ENCODE assay signal across 8 cellular contexts in genomic region chr1:94926365-94926914, GRCh38. TPM values are rescaled to one million over a fixed set of nuclear protein-coding genes. Genes with fewer than 3 reads are reported as not detected.
A peak's percentile ranks its signal among the peaks of the same experiment; 100 is the strongest.
DNase-seq lines count a peak whose midpoint lies in the region; ATAC-seq and TF ChIP-seq lines count a peak whose summit lies in the region.

No MANE protein-coding gene starts in this region.

- peak; percentile 30 for ATAC-seq in GM21717 (IDR thresholded peaks at IDR 0.05; ENCODE audit: unreplicated experiment)
- peak; percentile 50 to 57 for ATAC-seq in activated T-cell treated with anti-CD3 and anti-CD28 coated beads, Interleukin-2, amount 50 U/mL, for 72 hours (replicated peaks in 1 of 2)
- ATAC-seq in gastroesophageal sphincter = peak; percentile 56
- ATAC-seq in HG02973 (IDR thresholded peaks at IDR 0.05; ENCODE audit: unreplicated experiment) = no peak

- H3K9me3 Mint-ChIP-seq in activated T-cell treated with anti-CD3 and anti-CD28 coated beads, Interleukin-2, amount 50 U/mL, for 72 hours = no peaks in the 10 kb centered on the region
- H3K9me3 Mint-ChIP-seq in neural progenitor cell = peaks cover 9% of the 10 kb centered on the region

- H3K9ac ChIP-seq in neural progenitor cell = peak overlapping the region; percentile 100

- TF ChIP-seq CTCF in gastroesophageal sphincter (IDR thresholded peaks at IDR 0.05) = peak in 3 of 4 experiments; percentile 56 to 76 (median 67)
- TF ChIP-seq CTCF in neural progenitor cell (IDR thresholded peaks at IDR 0.05) = peak; percentile 56

- H3K27me3 ChIP-seq in gastroesophageal sphincter (no peaks in the 10 kb centered on the region), neural progenitor cell (no peaks in the 10 kb centered on the region)

- H3K36me3 ChIP-seq in gastroesophageal sphincter = no peaks in the 10 kb centered on the region
- H3K36me3 ChIP-seq in neural progenitor cell = peaks cover 3% of the 10 kb centered on the region

- no peak overlapping the region for H3K27ac Mint-ChIP-seq in activated T-cell treated with anti-CD3 and anti-CD28 coated beads, Interleukin-2, amount 50 U/mL, for 72 hours
- no peak overlapping the region for H3K27ac Mint-ChIP-seq in neural progenitor cell

- H3K4me1 Mint-ChIP-seq in activated T-cell treated with anti-CD3 and anti-CD28 coated beads, Interleukin-2, amount 50 U/mL, for 72 hours (ENCODE audit: low read depth) = peaks cover 16% of the 10 kb centered on the region
- H3K4me1 Mint-ChIP-seq in neural progenitor cell = peaks cover 69% of the 10 kb centered on the region

- H3K4me3 ChIP-seq in gastroesophageal sphincter = peak overlapping the region; percentile 68 to 92
- peak overlapping the region; percentile 100 for H3K4me3 ChIP-seq in neural progenitor cell

- DNase-seq in NCI-H510A (lab: John Stamatoyannopoulos, UW) (peak; percentile 45), NCI-H510A treated with DMSO at 0.1 percent for 48 hours (lab: John Stamatoyannopoulos, UW) (no peak), LHCN-M2 (ENCODE audit: low read depth) (peak; percentile 47), neural progenitor cell (ENCODE audit: low spot score) (peak; percentile 79)
- peak; percentile 35 to 44 for DNase-seq in activated T-cell treated with anti-CD3 and anti-CD28 coated beads, Interleukin-2, amount 50 U/mL, for 72 hours

- H3K27ac ChIP-seq in gastroesophageal sphincter = peak overlapping the region; percentile 93 to 100 (median 97)
- peak overlapping the region; percentile 100 for H3K27ac ChIP-seq in neural progenitor cell

- TF ChIP-seq EP300 in gastroesophageal sphincter (IDR thresholded peaks at IDR 0.05) = no peak

- H3K9me3 ChIP-seq in gastroesophageal sphincter = no peaks in the 10 kb centered on the region
- no peaks in the 10 kb centered on the region for H3K9me3 ChIP-seq in neural progenitor cell (ENCODE audit: low read depth)

- H3F3A ChIP-seq in neural progenitor cell (ENCODE audit: low read depth) = peaks cover 43% of the 10 kb centered on the region

- peak overlapping the region; percentile 78 to 90 for H3K4me3 Mint-ChIP-seq in activated T-cell treated with anti-CD3 and anti-CD28 coated beads, Interleukin-2, amount 50 U/mL, for 72 hours
- H3K4me3 Mint-ChIP-seq in neural progenitor cell = peak overlapping the region; percentile 95

- no peak overlapping the region for H2AFZ ChIP-seq in neural progenitor cell (replicated peaks)

- H3K27me3 Mint-ChIP-seq in activated T-cell treated with anti-CD3 and anti-CD28 coated beads, Interleukin-2, amount 50 U/mL, for 72 hours (ENCODE audit: low read depth) = peaks cover 27% of the 10 kb centered on the region
- peaks cover 8% of the 10 kb centered on the region for H3K27me3 Mint-ChIP-seq in neural progenitor cell (ENCODE audit: insufficient read depth, low read depth)

- peak overlapping the region; percentile 89 for H3K4me2 ChIP-seq in neural progenitor cell

- peaks cover 86% of the 10 kb centered on the region for H3K79me2 ChIP-seq in neural progenitor cell (ENCODE audit: low read depth)

- H4K20me1 ChIP-seq in neural progenitor cell (ENCODE audit: low read depth) = peaks cover 40% of the 10 kb centered on the region

- peaks cover 0 to 3% of the 10 kb centered on the region in 2 donors for H3K36me3 Mint-ChIP-seq in activated T-cell treated with anti-CD3 and anti-CD28 coated beads, Interleukin-2, amount 50 U/mL, for 72 hours (ENCODE audit: insufficient read depth in 2 of 2)
- H3K36me3 Mint-ChIP-seq in neural progenitor cell = peaks cover 34% of the 10 kb centered on the region

- H3K4me1 ChIP-seq in gastroesophageal sphincter (peaks cover 13 to 76% (median 28%) of the 10 kb centered on the region in 3 donors), neural progenitor cell (peaks cover 58% of the 10 kb centered on the region)

- no CpG with 5 or more reads among the region's 65 CpGs for WGBS in gastroesophageal sphincter (ENCODE audit: low coverage in 1 of 2), 2 donors

- TF ChIP-seq POLR2A in gastroesophageal sphincter (IDR thresholded peaks at IDR 0.05) = peak; percentile 39 to 58

RNA-seq across cellular contexts. Expression of gene CNN3, which starts 0.5 kb away (rescaled TPM):
- total RNA-seq in LHCN-M2 (2014; rRNA removed) = 513 and 547 TPM in 2 replicates
- 664 TPM for polyA plus RNA-seq in LHCN-M2 (2012)
- total RNA-seq in activated T-cell treated with anti-CD3 and anti-CD28 coated beads, Interleukin-2, amount 50 U/mL, for 72 hours = 10 to 100 TPM in 1 of 2 donors, 1 to 10 TPM in 1; 6.3 to 11.2 TPM
- 100 to 1,000 TPM; 145 to 292 (median 217) TPM for total RNA-seq in gastroesophageal sphincter
- 477 and 644 TPM in 2 replicates for total RNA-seq in neural progenitor cell (ENCODE audit: low replicate concordance)

Comparison
In these comparisons a context has a peak if more than half of its experiments do, and no peak if none do; other contexts are left out.
1. RNA of gene CNN3, which starts 0.5 kb away (total RNA-seq): 477 to 644 TPM in neural progenitor cell, 513 to 547 TPM in LHCN-M2 and 145 to 292 TPM in gastroesophageal sphincter; 6.3 to 11.2 TPM in activated T-cell treated with anti-CD3 and anti-CD28 coated beads, Interleukin-2, amount 50 U/mL, for 72 hours; every median in the first group is over 10 times any median in the second.